10 cellular contexts compared by ENCODE assay signal in genomic region chr9:98248737-98249474, GRCh38. TPM values are rescaled to one million over a fixed set of nuclear protein-coding genes. Genes with fewer than 3 reads are reported as not detected.
DNase-seq lines count a peak whose midpoint lies in the region; ATAC-seq lines count a peak whose summit lies in the region.
"Had no signal": no experiment of that assay in that cellular context is flagged by ENCODE, and none has a peak within 500 bp of the region (broad histone marks: within the 10 kb centered on the region; RNA-seq: fewer than 3 reads in every experiment).

No MANE protein-coding gene starts in this region.

- intact Hi-C loops in activated CD4-positive, alpha-beta T cell treated with anti-CD3 and anti-CD28 coated beads for 36 hours (cut with DNase I, micrococcal nuclease), result no loop called here
- intact Hi-C loops in activated CD4-positive, alpha-beta memory T cell treated with anti-CD3 and anti-CD28 coated beads for 36 hours (cut with micrococcal nuclease), result no loop called here
- intact Hi-C loops in left ventricle myocardium superior (cut with micrococcal nuclease), result no loop called here

- H3K4me1 ChIP-seq in Karpas-422 (ENCODE audit: low read length), result no peaks in the 10 kb centered on the region
- H3K4me1 ChIP-seq: pancreas had no signal

- DNase-seq in activated CD4-positive, alpha-beta T cell treated with anti-CD3 and anti-CD28 coated beads for 36 hours, result peak; percentile 53
- DNase-seq in activated CD4-positive, alpha-beta T cell treated with anti-CD3 and anti-CD28 coated beads for 1 hour, result no peak
- peak; percentile 68 for DNase-seq in activated CD4-positive, alpha-beta memory T cell treated with anti-CD3 and anti-CD28 coated beads for 36 hours
- DNase-seq in left ventricle myocardium superior (peak; percentile 75), substantia nigra (lab: John Stamatoyannopoulos, UW) (peak in 2 of 49 donors; percentile 4 to 13), NCI-H2171 treated with DMSO at 0.1 percent for 48 hours (lab: John Stamatoyannopoulos, UW) (no peak), Karpas-422 (no peak), NCI-H345 treated with DMSO at 0.1 percent for 48 hours (lab: John Stamatoyannopoulos, UW; ENCODE audit: unreplicated experiment) (no peak)

- POLR2A ChIA-PET in activated CD4-positive, alpha-beta T cell treated with anti-CD3 and anti-CD28 coated beads for 36 hours (lab: Charles Lee), result no interaction called here
- POLR2A ChIA-PET in activated CD4-positive, alpha-beta memory T cell treated with anti-CD3 and anti-CD28 coated beads for 36 hours (lab: Charles Lee), result no interaction called here

- H3K4me1 Mint-ChIP-seq in activated CD4-positive, alpha-beta T cell treated with anti-CD3 and anti-CD28 coated beads for 36 hours, result peaks cover 20% of the 10 kb centered on the region
- peaks cover 35% of the 10 kb centered on the region for H3K4me1 Mint-ChIP-seq in activated CD4-positive, alpha-beta memory T cell treated with anti-CD3 and anti-CD28 coated beads for 36 hours (ENCODE audit: low read depth)

- H4K20me1 ChIP-seq in Karpas-422 (ENCODE audit: insufficient read depth, low read depth, low read length), result no peaks in the 10 kb centered on the region

- H3K9me3 ChIP-seq in Karpas-422 (ENCODE audit: low read length), result no peaks in the 10 kb centered on the region
- H3K9me3 ChIP-seq: pancreas had no signal

- H3K9me3 Mint-ChIP-seq in activated CD4-positive, alpha-beta T cell treated with anti-CD3 and anti-CD28 coated beads for 36 hours (ENCODE audit: low read depth), result no peaks in the 10 kb centered on the region
- no peaks in the 10 kb centered on the region for H3K9me3 Mint-ChIP-seq in activated CD4-positive, alpha-beta memory T cell treated with anti-CD3 and anti-CD28 coated beads for 36 hours

- H3K36me3 Mint-ChIP-seq in activated CD4-positive, alpha-beta T cell treated with anti-CD3 and anti-CD28 coated beads for 36 hours (ENCODE audit: low read depth), result no peaks in the 10 kb centered on the region
- peaks cover 2% of the 10 kb centered on the region for H3K36me3 Mint-ChIP-seq in activated CD4-positive, alpha-beta memory T cell treated with anti-CD3 and anti-CD28 coated beads for 36 hours

- H3K4me2 ChIP-seq in Karpas-422 (ENCODE audit: low read depth, low read length, poor library complexity, severe bottlenecking), result no peak overlapping the region

- H3K4me3 ChIP-seq in Karpas-422 (ENCODE audit: low read length), result no peak overlapping the region
- H3K4me3 ChIP-seq: pancreas had no signal

- no peaks in the 10 kb centered on the region for H3K79me2 ChIP-seq in Karpas-422 (ENCODE audit: low read length)

- H3K9ac ChIP-seq in Karpas-422 (ENCODE audit: low read length), result no peak overlapping the region

- peak; percentile 77 for ATAC-seq in activated CD4-positive, alpha-beta T cell treated with anti-CD3 and anti-CD28 coated beads for 36 hours
- peak; percentile 85 for ATAC-seq in left ventricle myocardium superior

- CTCF ChIA-PET in activated CD4-positive, alpha-beta T cell treated with anti-CD3 and anti-CD28 coated beads for 36 hours (lab: Charles Lee), result interaction anchor here (0.7 kb wide), 1 partner anchor 1176 kb away, joined by 3 read pairs; no protein-coding TSS in a partner anchor
- CTCF ChIA-PET in activated CD4-positive, alpha-beta memory T cell treated with anti-CD3 and anti-CD28 coated beads for 36 hours (lab: Charles Lee), result interaction anchor here (1.2 kb wide), 1 partner anchor 12 kb away, joined by 3 read pairs; no protein-coding TSS in a partner anchor

- no peak overlapping the region for H3K4me3 Mint-ChIP-seq in activated CD4-positive, alpha-beta T cell treated with anti-CD3 and anti-CD28 coated beads for 36 hours
- no peak overlapping the region for H3K4me3 Mint-ChIP-seq in activated CD4-positive, alpha-beta memory T cell treated with anti-CD3 and anti-CD28 coated beads for 36 hours

- no peaks in the 10 kb centered on the region for H3K27me3 ChIP-seq in Karpas-422 (ENCODE audit: low read length)
- H3K27me3 ChIP-seq: pancreas had no signal

- H3K36me3 ChIP-seq in Karpas-422 (ENCODE audit: insufficient read depth, low read length), result no peaks in the 10 kb centered on the region
- H3K36me3 ChIP-seq: pancreas had no signal

- H3K27me3 Mint-ChIP-seq in activated CD4-positive, alpha-beta T cell treated with anti-CD3 and anti-CD28 coated beads for 36 hours, result no peaks in the 10 kb centered on the region
- no peaks in the 10 kb centered on the region for H3K27me3 Mint-ChIP-seq in activated CD4-positive, alpha-beta memory T cell treated with anti-CD3 and anti-CD28 coated beads for 36 hours

- H3K27ac Mint-ChIP-seq in activated CD4-positive, alpha-beta T cell treated with anti-CD3 and anti-CD28 coated beads for 36 hours, result peak overlapping the region; percentile 80
- peak overlapping the region; percentile 77 for H3K27ac Mint-ChIP-seq in activated CD4-positive, alpha-beta memory T cell treated with anti-CD3 and anti-CD28 coated beads for 36 hours

- H2AFZ ChIP-seq in Karpas-422 (ENCODE audit: low read length), result no peak overlapping the region

- no peaks in the 10 kb centered on the region for H3K9me2 ChIP-seq in Karpas-422 (replicated peaks; ENCODE audit: insufficient read depth, low read length)

- H3K27ac ChIP-seq in substantia nigra (ENCODE audit: low read depth, low read length, poor library complexity, severe bottlenecking) (peak overlapping the region; percentile 21), Karpas-422 (ENCODE audit: low read length) (no peak overlapping the region)
- H3K27ac ChIP-seq: C4-2B had no signal

RNA-seq across cellular contexts. Expression of gene TBC1D2, which starts 6.5 kb away (rescaled TPM):
- total RNA-seq in activated CD4-positive, alpha-beta T cell treated with anti-CD3 and anti-CD28 coated beads for 36 hours, result 1 to 10 TPM; 2.8 to 3.2 TPM
- 1 to 10 TPM; 5.2 to 5.3 TPM for total RNA-seq in activated CD4-positive, alpha-beta memory T cell treated with anti-CD3 and anti-CD28 coated beads for 36 hours
- total RNA-seq in left ventricle myocardium superior, result 2.8 TPM
- total RNA-seq in Karpas-422 (2014; rRNA removed; shearing (Covaris generic); ENCODE audit: low replicate concordance), result 0.97 and 5.2 TPM in 2 replicates

RNA-seq across cellular contexts. Expression of gene CORO2A, which starts 56.5 kb away (rescaled TPM):
- total RNA-seq in activated CD4-positive, alpha-beta T cell treated with anti-CD3 and anti-CD28 coated beads for 36 hours, result 10 to 100 TPM in 1 of 2 experiments, 1 to 10 TPM in 1; 9.7 to 10.3 TPM
- 1 to 10 TPM; 9.8 to 9.9 TPM for total RNA-seq in activated CD4-positive, alpha-beta memory T cell treated with anti-CD3 and anti-CD28 coated beads for 36 hours
- 0.35 TPM for total RNA-seq in left ventricle myocardium superior
- 1.7 and 2.5 TPM in 2 replicates for total RNA-seq in Karpas-422 (2014; rRNA removed; shearing (Covaris generic); ENCODE audit: low replicate concordance)

Comparison
In these comparisons a context has a peak if more than half of its experiments do, and no peak if none do; other contexts are left out.
1. DNase-seq: peak in activated CD4-positive, alpha-beta T cell treated with anti-CD3 and anti-CD28 coated beads for 36 hours (single experiment), activated CD4-positive, alpha-beta memory T cell treated with anti-CD3 and anti-CD28 coated beads for 36 hours (single experiment) and left ventricle myocardium superior (single experiment); none in activated CD4-positive, alpha-beta T cell treated with anti-CD3 and anti-CD28 coated beads for 1 hour (single experiment), NCI-H2171 treated with DMSO at 0.1 percent for 48 hours (single experiment), Karpas-422 (single experiment) and NCI-H345 treated with DMSO at 0.1 percent for 48 hours (single experiment).